ENCODE assay signal across 8 cellular contexts in the genomic region with DNA sequence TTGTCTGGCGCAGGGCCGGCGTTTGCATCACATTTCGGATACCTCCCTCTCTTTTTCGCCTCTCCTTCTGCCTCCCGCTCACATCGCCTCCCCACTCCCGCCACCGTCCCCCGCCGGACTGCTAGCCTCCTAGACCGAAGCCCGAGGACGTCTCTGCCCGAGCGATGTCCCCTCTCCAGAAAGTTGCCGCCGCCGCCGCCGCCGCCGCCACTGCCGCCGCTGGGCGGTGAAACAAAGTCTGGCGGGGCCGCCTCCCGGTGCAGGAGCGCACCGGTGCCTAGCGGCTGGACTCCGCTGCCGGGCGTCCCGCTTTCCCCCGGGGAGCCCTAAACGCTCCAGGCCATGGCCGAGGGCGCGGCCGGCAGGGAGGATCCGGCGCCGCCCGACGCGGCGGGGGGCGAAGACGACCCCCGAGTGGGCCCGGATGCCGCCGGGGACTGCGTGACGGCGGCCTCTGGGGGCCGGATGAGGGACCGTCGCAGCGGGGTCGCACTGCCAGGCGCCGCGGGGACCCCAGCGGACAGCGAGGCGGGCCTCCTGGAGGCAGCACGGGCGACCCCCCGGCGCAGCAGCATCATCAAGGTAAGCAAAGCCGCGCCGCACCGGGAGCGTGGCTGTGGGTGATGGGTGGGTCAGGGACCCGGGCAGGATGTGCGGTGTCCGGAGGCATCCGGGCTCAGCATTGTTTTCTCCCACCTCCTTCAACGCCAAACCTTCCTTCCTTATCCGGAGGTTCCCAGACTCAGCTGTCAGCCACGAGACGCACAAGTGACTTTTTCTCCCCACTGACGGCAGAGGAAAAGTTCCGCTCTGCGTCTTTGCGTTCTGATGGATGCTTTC. TPM values are rescaled to one million over a fixed set of nuclear protein-coding genes. Genes with fewer than 3 reads are reported as not detected.
DNase-seq lines count a peak whose midpoint lies in the region; ATAC-seq and TF ChIP-seq lines count a peak whose summit lies in the region.

No MANE protein-coding gene starts in this region.

- peaks cover 0 to 8% (median 4%) of the 10 kb centered on the region in 3 donors for H3K27me3 ChIP-seq in stomach

- TF ChIP-seq POLR2A in stomach (IDR thresholded peaks at IDR 0.05), result no peak

- H3K4me3 ChIP-seq in stomach, result peak overlapping the region; percentile 76 to 93 (median 83)

- H3K36me3 ChIP-seq in stomach, result no peaks in the 10 kb centered on the region

- intact Hi-C loops in stomach (cut with DNase I; ENCODE audit: low total_unique reads), result loop anchor here (5.0 to 10.0 kb wide), 2 partner anchors 322 to 490 kb away; no protein-coding TSS in a partner anchor

- H3K4me1 ChIP-seq in stomach, result peaks cover 8 to 42% (median 31%) of the 10 kb centered on the region in 4 donors

- WGBS in stomach, 5 donors, result 0 to 1% (median 0%) methylated on average over 36 to 90 of the region's 90 CpGs

- peak; percentile 39 for ATAC-seq in GM18867 (IDR thresholded peaks at IDR 0.05; ENCODE audit: unreplicated experiment)
- ATAC-seq in HG03103 (IDR thresholded peaks at IDR 0.05; ENCODE audit: low read depth, unreplicated experiment), result peak; percentile 26

- no peaks in the 10 kb centered on the region for H3K9me3 ChIP-seq in stomach

- no peak for TF ChIP-seq EP300 in stomach (IDR thresholded peaks at IDR 0.05)

- DNase-seq in activated CD4-positive, CD25-positive, alpha-beta regulatory T cell (lab: John Stamatoyannopoulos, UW), result peak; percentile 13 to 33 (median 28)
- DNase-seq in dermis blood vessel endothelial cell (peak; percentile 29), medulla oblongata (ENCODE audit: extremely low spot score) (peak; percentile 75), stomach (no peak), NCI-H1694 (lab: John Stamatoyannopoulos, UW) (no peak)

- peak; percentile 33 for TF ChIP-seq CTCF in 22Rv1 (IDR thresholded peaks at IDR 0.05)
- TF ChIP-seq CTCF in stomach (IDR thresholded peaks at IDR 0.05), result peak in 1 of 7 experiments; percentile 4

- H3K27ac ChIP-seq in 22Rv1 (no peak overlapping the region), stomach (peak overlapping the region; percentile 20 to 83 (median 74))

RNA-seq across cellular contexts. Expression of gene PLCL1, which starts 0.6 kb away (rescaled TPM):
- 0.51 and 0.68 TPM in 2 replicates for total RNA-seq in dermis blood vessel endothelial cell
- total RNA-seq in stomach, result 10 to 100 TPM in 2 of 5 donors, 1 to 10 TPM in 3; 2.2 to 28.7 (median 4.1) TPM
- polyA plus RNA-seq in stomach, result 1 to 10 TPM in 1 of 3 donors, under 1 TPM in 2; 0.93 to 1.4 (median 0.93) TPM

RNA-seq across cellular contexts. Expression of gene BOLL, which starts 19.9 kb away (rescaled TPM):
- not detected in 2 replicates for total RNA-seq in dermis blood vessel endothelial cell
- not detected for total RNA-seq in stomach
- polyA plus RNA-seq in stomach, result not detected

Comparison
In these comparisons a context has a peak if more than half of its experiments do, and no peak if none do; other contexts are left out.
1. DNase-seq: peak in activated CD4-positive, CD25-positive, alpha-beta regulatory T cell (4 of 4), dermis blood vessel endothelial cell (single experiment) and medulla oblongata (single experiment); none in stomach (single experiment) and NCI-H1694 (single experiment).